ENCODE assay signal across 20 cellular contexts in the genomic region with DNA sequence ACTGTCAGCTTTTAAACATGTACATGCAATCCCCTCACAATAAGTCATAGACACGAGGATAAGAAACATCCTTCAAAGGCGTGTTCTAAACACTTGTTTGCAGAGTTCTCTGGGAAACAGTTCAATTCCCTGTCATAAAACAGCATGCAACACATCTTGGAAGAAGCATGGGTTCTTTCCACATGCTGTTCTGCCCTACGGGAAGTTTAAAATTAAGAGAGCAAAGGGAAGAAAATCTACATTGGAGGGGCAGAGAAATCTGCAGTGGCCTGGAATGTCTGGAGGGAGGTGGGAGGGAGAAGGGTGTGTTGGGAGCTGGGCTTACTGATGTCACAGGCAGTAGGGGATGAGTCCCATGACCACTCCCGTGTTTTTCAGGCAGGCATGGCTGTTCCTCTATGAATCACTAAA.
DNase-seq lines count a peak whose midpoint lies in the region; FAIRE-seq and TF ChIP-seq lines count a peak whose summit lies in the region.
"Had no signal": no experiment of that assay in that cellular context is flagged by ENCODE, and none has a peak within 500 bp of the region (broad histone marks: within the 10 kb centered on the region; RNA-seq: fewer than 3 reads in every experiment).

No MANE protein-coding gene starts in this region.

- 41% methylated on average over 4 of the region's 4 CpGs for WGBS in hepatocyte (ENCODE audit: low lambda C conversion rate, missing lambda C conversion rate)
- WGBS in esophagus muscularis mucosa: 33% methylated on average over 4 of the region's 4 CpGs

- H3K4me3 ChIP-seq in LNCaP clone FGC (ENCODE audit: low read depth, low read length) (no peak overlapping the region), hepatocyte (no peak overlapping the region), esophagus muscularis mucosa (no peak overlapping the region), breast epithelium (no peak overlapping the region)
- H3K4me3 ChIP-seq: coronary artery, right lobe of liver had no signal

- intact Hi-C loops in esophagus muscularis mucosa (cut with DNase I) (no loop called here), breast epithelium (cut with DNase I; ENCODE audit: low total_unique reads) (loop anchor here (5.0 kb wide), 1 partner anchor 1815 kb away; the partner anchor contains the start of gene SCMH1)

- H3K4me1 ChIP-seq in hepatocyte (ENCODE audit: insufficient read depth): peaks cover 61% of the 10 kb centered on the region
- H3K4me1 ChIP-seq in esophagus muscularis mucosa: peaks cover 2 to 15% (median 8%) of the 10 kb centered on the region in 4 donors
- H3K4me1 ChIP-seq in breast epithelium: no peaks in the 10 kb centered on the region
- H3K4me1 ChIP-seq: right lobe of liver had no signal

- H3K4me2 ChIP-seq in hepatocyte: peak overlapping the region; percentile 32

- H3K27ac ChIP-seq in hepatocyte (peak overlapping the region; percentile 89), esophagus muscularis mucosa (replicated peaks in 1 of 4) (peak overlapping the region in 2 of 4 donors; percentile 35 to 42), breast epithelium (no peak overlapping the region)
- H3K27ac ChIP-seq: right lobe of liver had no signal

- H3K9me3 ChIP-seq in hepatocyte (ENCODE audit: low read depth) (no peaks in the 10 kb centered on the region), esophagus muscularis mucosa (no peaks in the 10 kb centered on the region), breast epithelium (no peaks in the 10 kb centered on the region)
- H3K9me3 ChIP-seq: right lobe of liver had no signal

- H3K79me2 ChIP-seq in hepatocyte: no peaks in the 10 kb centered on the region

- TF ChIP-seq POLR2A in esophagus muscularis mucosa (IDR thresholded peaks at IDR 0.05; ENCODE audit: low read depth) (no peak), breast epithelium (IDR thresholded peaks at IDR 0.05) (no peak)

- H3K4me3 Mint-ChIP-seq in type B pancreatic cell: peak overlapping the region; percentile 44
- H3K4me3 Mint-ChIP-seq: B cell had no signal

- H3K36me3 Mint-ChIP-seq in type B pancreatic cell: no peaks in the 10 kb centered on the region

- no peak for TF ChIP-seq EP300 in esophagus muscularis mucosa (IDR thresholded peaks at IDR 0.05)

- H3K27ac Mint-ChIP-seq in type B pancreatic cell: peak overlapping the region; percentile 75
- H3K27ac Mint-ChIP-seq: B cell had no signal

- H3K27me3 Mint-ChIP-seq in type B pancreatic cell: no peaks in the 10 kb centered on the region

- peak; percentile 21 for FAIRE-seq in endometrium (lab: Jason Lieb, UNC)
- FAIRE-seq: G401.6 had no signal

- peaks cover 46% of the 10 kb centered on the region for H3K4me1 Mint-ChIP-seq in type B pancreatic cell (ENCODE audit: unreplicated experiment)

- no peaks in the 10 kb centered on the region for H3K9me2 ChIP-seq in hepatocyte (replicated peaks; ENCODE audit: insufficient read depth)

- no peak overlapping the region for H2AFZ ChIP-seq in hepatocyte

- H3K27me3 ChIP-seq in hepatocyte: no peaks in the 10 kb centered on the region
- H3K27me3 ChIP-seq in esophagus muscularis mucosa: peaks cover 0 to 20% (median 0%) of the 10 kb centered on the region in 4 donors
- H3K27me3 ChIP-seq in breast epithelium: no peaks in the 10 kb centered on the region
- H3K27me3 ChIP-seq: right lobe of liver had no signal

- H3K9me3 Mint-ChIP-seq in type B pancreatic cell: no peaks in the 10 kb centered on the region

- TF ChIP-seq CTCF in LNCaP clone FGC (IDR thresholded peaks at IDR 0.05; ENCODE audit: control insufficient read depth, extremely low read depth, insufficient read depth): no peak
- TF ChIP-seq CTCF in hepatocyte (IDR thresholded peaks at IDR 0.05; ENCODE audit: poor library complexity): no peak
- no peak for TF ChIP-seq CTCF in type B pancreatic cell (conservative IDR thresholded peaks at IDR 0.05)
- no peak for TF ChIP-seq CTCF in GM10266 (IDR thresholded peaks at IDR 0.05; ENCODE audit: control insufficient read depth, insufficient read depth, low read depth, missing control alignments)
- no peak for TF ChIP-seq CTCF in esophagus muscularis mucosa (IDR thresholded peaks at IDR 0.05)
- no peak for TF ChIP-seq CTCF in breast epithelium (IDR thresholded peaks at IDR 0.05)

- no peaks in the 10 kb centered on the region for H4K20me1 ChIP-seq in hepatocyte (ENCODE audit: insufficient read depth, poor library complexity, severe bottlenecking)

- no peaks in the 10 kb centered on the region for H3K36me3 ChIP-seq in hepatocyte (replicated peaks; ENCODE audit: insufficient read depth, low read depth)
- no peaks in the 10 kb centered on the region for H3K36me3 ChIP-seq in esophagus muscularis mucosa
- no peaks in the 10 kb centered on the region for H3K36me3 ChIP-seq in breast epithelium
- H3K36me3 ChIP-seq: right lobe of liver had no signal

- DNase-seq in LNCaP clone FGC (ENCODE audit: low read depth) (peak; percentile 60), hepatocyte (ENCODE audit: low spot score) (peak; percentile 60), type B pancreatic cell (ENCODE audit: extremely low spot score, unreplicated experiment) (no peak), GM10266 (ENCODE audit: extremely low spot score) (no peak), ureter (ENCODE audit: low spot score) (no peak), esophagus muscularis mucosa (ENCODE audit: extremely low spot score) (no peak), breast epithelium (ENCODE audit: low spot score in 2 of 2) (no peak)
- DNase-seq: amygdala; GOT3; midbrain; NCI-H1105; NCI-H524; occipital lobe; right lobe of liver; Right ventricle myocardium superior; stimulated activated CD4-positive, alpha-beta T cell treated with anti-CD3 and anti-CD28 coated beads, Interleukin-2, amount 100 ng/mL, for 48 hours had no signal

Comparison
In these comparisons a context has a peak if more than half of its experiments do, and no peak if none do; other contexts are left out.
1. DNase-seq: peak in LNCaP clone FGC (single experiment) and hepatocyte (single experiment); none in type B pancreatic cell (single experiment), GM10266 (single experiment), ureter (single experiment), esophagus muscularis mucosa (single experiment) and breast epithelium (0 of 2).